Comparison of ENCODE assay signal across 17 cellular contexts in genomic region chr4:7648813-7649395, GRCh38.
DNase-seq lines count a peak whose midpoint lies in the region; ATAC-seq and TF ChIP-seq lines count a peak whose summit lies in the region.
"Had no signal": no experiment of that assay in that cellular context is flagged by ENCODE, and none has a peak within 500 bp of the region (broad histone marks: within the 10 kb centered on the region; RNA-seq: fewer than 3 reads in every experiment).

No MANE protein-coding gene starts in this region.

- CTCF ChIA-PET in HCT116 (lab: Charles Lee): no interaction called here

- peak overlapping the region; percentile 18 for H3K27ac Mint-ChIP-seq in activated T-helper 2 cell treated with anti-CD3 and anti-CD28 coated beads, Interferon-gamma antibody, Interleukin-2, Interleukin-4, amounts not matched to agents 10 μg/mL and 5 μg/mL and 100 μg/mL, durations not matched to agents 14 hours and 24 hours and 36 hours
- peak overlapping the region in 6 of 10 donors; percentile 71 to 96 (median 87) for H3K27ac Mint-ChIP-seq in naive thymus-derived CD8-positive, alpha-beta T cell

- no peaks in the 10 kb centered on the region for H3K9me2 ChIP-seq in HCT116 (ENCODE audit: insufficient read depth)

- no TSS peak for BruUV-seq in HCT116 (replicated peaks; lab: Mats Ljungman, UMichigan)

- H3K9me3 Mint-ChIP-seq in activated T-helper 2 cell treated with anti-CD3 and anti-CD28 coated beads, Interferon-gamma antibody, Interleukin-2, Interleukin-4, amounts not matched to agents 10 μg/mL and 5 μg/mL and 100 μg/mL, durations not matched to agents 14 hours and 24 hours and 36 hours: no peaks in the 10 kb centered on the region
- H3K9me3 Mint-ChIP-seq in naive thymus-derived CD8-positive, alpha-beta T cell: peaks cover 0 to 13% (median 0%) of the 10 kb centered on the region in 9 donors

- TF ChIP-seq CTCF in HCT116 (IDR thresholded peaks at IDR 0.05 in 2 of 3, conservative IDR thresholded peaks at IDR 0.05 in 1 of 3; ENCODE audit: borderline replicate concordance in 1 of 3, insufficient read depth in 1 of 3, low read depth in 2 of 3, low read length in 2 of 3): no peak

- no peak for DNase-seq in HCT116 (ENCODE audit: low read depth, low spot score)
- no peak for DNase-seq in activated T-helper 2 cell treated with anti-CD3 and anti-CD28 coated beads, Interferon-gamma antibody, Interleukin-2, Interleukin-4, amounts not matched to agents 10 μg/mL and 5 μg/mL and 100 μg/mL, durations not matched to agents 14 hours and 24 hours and 36 hours (ENCODE audit: low spot score)
- no peak for DNase-seq in naive thymus-derived CD8-positive, alpha-beta T cell
- no peak for DNase-seq in cerebellum (ENCODE audit: low spot score)
- no peak for DNase-seq in HuH-7 (ENCODE audit: low spot score)
- DNase-seq in central memory CD4-positive, alpha-beta T cell: no peak
- no peak for DNase-seq in activated CD4-positive, alpha-beta T cell treated with anti-CD3 and anti-CD28 coated beads, Interleukin-2, amount 50 U/mL, for 1 hour
- DNase-seq: DMS153, NCI-H1105 treated with DMSO at 0.1 percent for 48 hours, NCI-H774 had no signal

- no peaks in the 10 kb centered on the region for H4K20me1 ChIP-seq in HCT116 (ENCODE audit: insufficient read depth)

- intact Hi-C loops in HCT116 (cut with micrococcal nuclease): no loop called here
- intact Hi-C loops in activated T-helper 2 cell treated with anti-CD3 and anti-CD28 coated beads, Interferon-gamma antibody, Interleukin-2, Interleukin-4, amounts not matched to agents 10 μg/mL and 5 μg/mL and 100 μg/mL, durations not matched to agents 14 hours and 24 hours and 36 hours (cut with micrococcal nuclease): no loop called here

- no peak overlapping the region for H3K9ac ChIP-seq in HCT116 (ENCODE audit: low read length)
- H3K9ac ChIP-seq: KMS-11 had no signal

- H3K79me2 ChIP-seq in ACC112 (ENCODE audit: control insufficient read depth, insufficient read depth, low read length, unreplicated experiment): no peaks in the 10 kb centered on the region
- H3K79me2 ChIP-seq in HCT116 (ENCODE audit: insufficient read depth, low read length): no peaks in the 10 kb centered on the region

- H3K27me3 Mint-ChIP-seq in activated T-helper 2 cell treated with anti-CD3 and anti-CD28 coated beads, Interferon-gamma antibody, Interleukin-2, Interleukin-4, amounts not matched to agents 10 μg/mL and 5 μg/mL and 100 μg/mL, durations not matched to agents 14 hours and 24 hours and 36 hours (ENCODE audit: low read depth): no peaks in the 10 kb centered on the region
- peaks cover 1 to 33% (median 13%) of the 10 kb centered on the region in 5 donors for H3K27me3 Mint-ChIP-seq in naive thymus-derived CD8-positive, alpha-beta T cell

- H3K4me3 ChIP-seq in ACC112 (ENCODE audit: low read depth, low read length) (no peak overlapping the region), HCT116 (replicated peaks in 1 of 2; ENCODE audit: low read depth in 1 of 2, low read length in 2 of 2) (no peak overlapping the region)
- H3K4me3 ChIP-seq: ascending aorta, esophagus muscularis mucosa, ovary, vagina had no signal

- H3K4me2 ChIP-seq in HCT116 (ENCODE audit: low read length): peak overlapping the region; percentile 33; the same call in 1 of the 2 replicates
- H3K4me2 ChIP-seq: KMS-11 had no signal

- TF ChIP-seq RAD21 in HCT116 (IDR thresholded peaks at IDR 0.05; ENCODE audit: low read depth): no peak

- H3K36me3 ChIP-seq in ACC112 (ENCODE audit: insufficient read depth, low read length) (no peaks in the 10 kb centered on the region), HCT116 (ENCODE audit: control insufficient read depth in 1 of 2, insufficient read depth in 2 of 2, low read length in 2 of 2) (no peaks in the 10 kb centered on the region)
- H3K36me3 ChIP-seq: ascending aorta, esophagus muscularis mucosa, ovary, vagina had no signal

- peaks cover 37% of the 10 kb centered on the region for H3K4me1 Mint-ChIP-seq in activated T-helper 2 cell treated with anti-CD3 and anti-CD28 coated beads, Interferon-gamma antibody, Interleukin-2, Interleukin-4, amounts not matched to agents 10 μg/mL and 5 μg/mL and 100 μg/mL, durations not matched to agents 14 hours and 24 hours and 36 hours (ENCODE audit: low read depth)
- H3K4me1 Mint-ChIP-seq in naive thymus-derived CD8-positive, alpha-beta T cell: peaks cover 13 to 71% (median 25%) of the 10 kb centered on the region in 4 donors

- no peaks in the 10 kb centered on the region for H3K36me3 Mint-ChIP-seq in activated T-helper 2 cell treated with anti-CD3 and anti-CD28 coated beads, Interferon-gamma antibody, Interleukin-2, Interleukin-4, amounts not matched to agents 10 μg/mL and 5 μg/mL and 100 μg/mL, durations not matched to agents 14 hours and 24 hours and 36 hours (ENCODE audit: low read depth)
- no peaks in the 10 kb centered on the region for H3K36me3 Mint-ChIP-seq in naive thymus-derived CD8-positive, alpha-beta T cell

- no peak for ATAC-seq in HCT116
- no peak for ATAC-seq in naive thymus-derived CD8-positive, alpha-beta T cell

- RAD21 ChIA-PET in HCT116 (lab: Charles Lee; ENCODE audit: low non-redundant PET in 1 of 2, low total read pairs in 2 of 2, uncharacterized antibody in 2 of 2, unreplicated experiment in 2 of 2): no interaction called here

- no peaks in the 10 kb centered on the region; a peak in 1 of 4 replicates for H3K9me3 ChIP-seq in HCT116 (ENCODE audit: control insufficient read depth in 1 of 2, insufficient read depth in 1 of 2, low read depth in 1 of 2, low read length in 2 of 2)
- H3K9me3 ChIP-seq: ascending aorta, ovary, vagina had no signal

- peak overlapping the region; percentile 17; the same call in 1 of the 2 replicates for H3K27ac ChIP-seq in ACC112 (ENCODE audit: low read depth, low read length)
- no peak overlapping the region for H3K27ac ChIP-seq in HCT116 (ENCODE audit: low read depth, low read length)
- H3K27ac ChIP-seq: esophagus muscularis mucosa, KMS-11, vagina had no signal

- peaks cover 5% of the 10 kb centered on the region; the same call in 1 of the 2 replicates for H3K27me3 ChIP-seq in ACC112 (ENCODE audit: insufficient read depth, low read length)
- H3K27me3 ChIP-seq in HCT116 (ENCODE audit: insufficient read depth, low read length): 0 out of 2 replicates have a peak, but pooled peaks cover 4% of the 10 kb centered on the region
- H3K27me3 ChIP-seq: ascending aorta, esophagus muscularis mucosa, ovary, vagina had no signal

- no peak overlapping the region for H3K4me3 Mint-ChIP-seq in activated T-helper 2 cell treated with anti-CD3 and anti-CD28 coated beads, Interferon-gamma antibody, Interleukin-2, Interleukin-4, amounts not matched to agents 10 μg/mL and 5 μg/mL and 100 μg/mL, durations not matched to agents 14 hours and 24 hours and 36 hours (ENCODE audit: low read depth)
- peak overlapping the region in 4 of 10 donors; percentile 11 to 71 (median 46) for H3K4me3 Mint-ChIP-seq in naive thymus-derived CD8-positive, alpha-beta T cell
- H3K4me3 Mint-ChIP-seq: activated CD4-positive, alpha-beta T cell treated with anti-CD3 and anti-CD28 coated beads for 36 hours had no signal

- POLR2A ChIA-PET in HCT116 (lab: Charles Lee): no interaction called here
- POLR2A ChIA-PET in naive thymus-derived CD8-positive, alpha-beta T cell (lab: Charles Lee): no interaction called here

- no peak overlapping the region for H2AFZ ChIP-seq in ACC112 (ENCODE audit: low read length, unreplicated experiment)
- no peak overlapping the region for H2AFZ ChIP-seq in HCT116 (ENCODE audit: low read depth, low read length, poor library complexity, severe bottlenecking)

- no peak for TF ChIP-seq POLR2A in HCT116 (IDR thresholded peaks at IDR 0.05; ENCODE audit: borderline replicate concordance, extremely low read depth, insufficient read depth, insufficient read length)

- H3K4me1 ChIP-seq in ACC112 (ENCODE audit: control insufficient read depth, insufficient read depth, low read length, unreplicated experiment): peaks cover 43% of the 10 kb centered on the region
- peaks cover 0 to 32% of the 10 kb centered on the region in 2 experiments; a peak in 3 of 4 replicates for H3K4me1 ChIP-seq in HCT116 (ENCODE audit: control insufficient read depth in 1 of 2, insufficient read depth in 2 of 2, low read length in 2 of 2)
- H3K4me1 ChIP-seq: ascending aorta had no signal

TF ChIP-seq in HCT116, 20 proteins besides CTCF, POLR2A, EP300 and RAD21:
- TF ChIP-seq, protein P1, sequence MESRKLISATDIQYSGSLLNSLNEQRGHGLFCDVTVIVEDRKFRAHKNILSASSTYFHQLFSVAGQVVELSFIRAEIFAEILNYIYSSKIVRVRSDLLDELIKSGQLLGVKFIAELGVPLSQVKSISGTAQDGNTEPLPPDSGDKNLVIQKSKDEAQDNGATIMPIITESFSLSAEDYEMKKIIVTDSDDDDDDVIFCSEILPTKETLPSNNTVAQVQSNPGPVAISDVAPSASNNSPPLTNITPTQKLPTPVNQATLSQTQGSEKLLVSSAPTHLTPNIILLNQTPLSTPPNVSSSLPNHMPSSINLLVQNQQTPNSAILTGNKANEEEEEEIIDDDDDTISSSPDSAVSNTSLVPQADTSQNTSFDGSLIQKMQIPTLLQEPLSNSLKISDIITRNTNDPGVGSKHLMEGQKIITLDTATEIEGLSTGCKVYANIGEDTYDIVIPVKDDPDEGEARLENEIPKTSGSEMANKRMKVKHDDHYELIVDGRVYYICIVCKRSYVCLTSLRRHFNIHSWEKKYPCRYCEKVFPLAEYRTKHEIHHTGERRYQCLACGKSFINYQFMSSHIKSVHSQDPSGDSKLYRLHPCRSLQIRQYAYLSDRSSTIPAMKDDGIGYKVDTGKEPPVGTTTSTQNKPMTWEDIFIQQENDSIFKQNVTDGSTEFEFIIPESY (IDR thresholded peaks at IDR 0.05; ENCODE audit: extremely low read depth, insufficient replicate concordance, low read length): no peak
- no peak for TF ChIP-seq ELF1 (IDR thresholded peaks at IDR 0.05; ENCODE audit: borderline replicate concordance, low read depth)
